ENCODE assay signal across 17 cellular contexts in the genomic region with DNA sequence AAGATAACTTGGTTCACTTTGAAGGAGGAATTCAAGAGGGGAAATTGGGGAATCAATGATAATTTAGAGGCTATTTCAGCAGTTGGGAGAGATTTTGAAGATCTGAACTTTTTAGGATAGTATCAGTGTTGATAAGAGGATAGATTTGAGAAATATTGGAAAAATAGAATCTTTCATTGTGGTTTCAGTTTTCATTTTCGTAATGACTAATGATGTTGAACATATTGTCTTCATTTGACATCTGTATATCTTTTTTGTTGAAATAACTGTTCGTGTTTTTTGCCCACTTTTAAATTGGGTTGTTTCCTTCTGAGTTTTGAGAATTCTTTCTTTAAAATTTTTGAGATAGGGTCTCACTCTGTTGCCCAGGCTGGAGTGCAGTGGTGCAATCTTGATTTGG.
"Had no signal": no experiment of that assay in that cellular context is flagged by ENCODE, and none has a peak within 500 bp of the region (broad histone marks: within the 10 kb centered on the region; RNA-seq: fewer than 3 reads in every experiment).

No MANE protein-coding gene starts in this region.

- DNase-seq: effector memory CD4-positive, alpha-beta T cell; gastrocnemius medialis; heart right ventricle; hypothalamus; kidney glomerular epithelial cell; mammary epithelial cell; mucosa of descending colon; naive thymus-derived CD8-positive, alpha-beta T cell; sigmoid colon; stimulated activated CD4-positive, alpha-beta T cell treated with anti-CD3 and anti-CD28 coated beads, Interleukin-2, amount 100 ng/mL, for 24 hours; stimulated activated CD4-positive, alpha-beta T cell treated with anti-CD3 and anti-CD28 coated beads, Interleukin-4, amount 100 ng/mL, for 4 hours; stimulated activated naive B cell treated with anti-CD40 and anti-IgM and Interleukin-4, amounts not matched to agents 10 μg/mL and 1 μg/mL and 100 μg/mL, for 72 hours; stimulated activated naive CD8-positive, alpha-beta T cell treated with anti-CD3 and anti-CD28 coated beads, Interleukin-15, amount 100 ng/mL, for 72 hours; testis; upper lobe of right lung had no signal

- H3K27me3 Mint-ChIP-seq: naive thymus-derived CD8-positive, alpha-beta T cell; stimulated activated naive B cell treated with anti-CD40 and anti-IgM and Interleukin-4, amounts not matched to agents 10 μg/mL and 1 μg/mL and 100 μg/mL, for 72 hours; stimulated activated naive CD8-positive, alpha-beta T cell treated with anti-CD3 and anti-CD28 coated beads, Interleukin-15, amount 100 ng/mL, for 72 hours had no signal

- H3K27ac Mint-ChIP-seq: stimulated activated naive B cell treated with anti-CD40 and anti-IgM and Interleukin-4, amounts not matched to agents 10 μg/mL and 1 μg/mL and 100 μg/mL, for 72 hours; stimulated activated naive CD8-positive, alpha-beta T cell treated with anti-CD3 and anti-CD28 coated beads, Interleukin-15, amount 100 ng/mL, for 72 hours had no signal

- H3K9me3 Mint-ChIP-seq: stimulated activated naive B cell treated with anti-CD40 and anti-IgM and Interleukin-4, amounts not matched to agents 10 μg/mL and 1 μg/mL and 100 μg/mL, for 72 hours; stimulated activated naive CD8-positive, alpha-beta T cell treated with anti-CD3 and anti-CD28 coated beads, Interleukin-15, amount 100 ng/mL, for 72 hours had no signal

- H3K4me3 Mint-ChIP-seq: naive thymus-derived CD8-positive, alpha-beta T cell; stimulated activated naive B cell treated with anti-CD40 and anti-IgM and Interleukin-4, amounts not matched to agents 10 μg/mL and 1 μg/mL and 100 μg/mL, for 72 hours; stimulated activated naive CD8-positive, alpha-beta T cell treated with anti-CD3 and anti-CD28 coated beads, Interleukin-15, amount 100 ng/mL, for 72 hours had no signal

- FAIRE-seq: islet of Langerhans had no signal

- ATAC-seq: gastrocnemius medialis; heart right ventricle; left lobe of liver; mucosa of descending colon; naive thymus-derived CD8-positive, alpha-beta T cell; stimulated activated naive B cell treated with anti-CD40 and anti-IgM and Interleukin-4, amounts not matched to agents 10 μg/mL and 1 μg/mL and 100 μg/mL, for 72 hours; stimulated activated naive CD8-positive, alpha-beta T cell treated with anti-CD3 and anti-CD28 coated beads, Interleukin-15, amount 100 ng/mL, for 72 hours; upper lobe of right lung had no signal

- H3K4me1 Mint-ChIP-seq: naive thymus-derived CD8-positive, alpha-beta T cell; stimulated activated naive B cell treated with anti-CD40 and anti-IgM and Interleukin-4, amounts not matched to agents 10 μg/mL and 1 μg/mL and 100 μg/mL, for 72 hours had no signal
